In the genomic region with DNA sequence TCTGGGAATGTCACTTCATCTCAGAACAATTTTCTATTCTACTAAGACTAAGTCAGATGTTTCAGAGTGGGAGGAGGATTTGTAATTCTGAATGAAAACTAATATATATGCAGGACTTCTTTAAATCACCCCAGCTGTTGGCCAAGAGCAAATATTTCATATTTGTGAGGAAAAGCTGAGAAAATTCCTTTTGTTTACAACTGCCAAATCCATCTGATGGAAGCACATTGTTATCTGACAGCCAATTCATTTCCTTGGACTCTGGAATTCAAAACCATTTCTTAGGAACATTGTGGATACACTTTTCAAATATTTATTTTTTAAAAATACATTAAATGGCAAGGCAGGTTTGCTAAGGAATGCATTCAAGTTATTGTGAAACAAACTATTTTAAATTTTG, we compare ENCODE assay signal across 27 cellular contexts. TPM values are rescaled to one million over a fixed set of nuclear protein-coding genes. Genes with fewer than 3 reads are reported as not detected.
"Had no signal": no experiment of that assay in that cellular context is flagged by ENCODE, and none has a peak within 500 bp of the region (broad histone marks: within the 10 kb centered on the region; RNA-seq: fewer than 3 reads in every experiment).

No MANE protein-coding gene starts in this region.

- H3K27me3 ChIP-seq: foreskin keratinocyte, right atrium auricular region, thyroid gland had no signal

- H3K27ac Mint-ChIP-seq: activated naive CD4-positive, alpha-beta T cell treated with anti-CD3 and anti-CD28 coated beads, Interleukin-2, amount 10 ng/mL, durations not matched to agents 7 days and 5 days; activated naive CD8-positive, alpha-beta T cell treated with anti-CD3 and anti-CD28 coated beads, Interleukin-2, amount 10 ng/mL, durations not matched to agents 7 days and 5 days; activated T-helper 1 cell treated with anti-CD3 and anti-CD28 coated beads, Interleukin-12 subunit alpha, Interleukin-12 subunit beta, Interleukin-2, Interleukin-4 antibody, amounts not matched to agents 30 ng/mL and 10 ng/mL and 1 ng/mL, durations not matched to agents 14 hours and 24 hours and 36 hours; immature natural killer cell; memory B cell; naive thymus-derived CD8-positive, alpha-beta T cell; stimulated activated naive B cell treated with anti-CD40 and anti-IgM and Interleukin-4, amounts not matched to agents 10 μg/mL and 1 μg/mL and 100 μg/mL, for 72 hours had no signal

- H3K36me3 Mint-ChIP-seq: activated naive CD4-positive, alpha-beta T cell treated with anti-CD3 and anti-CD28 coated beads, Interleukin-2, amount 10 ng/mL, durations not matched to agents 7 days and 5 days; activated naive CD8-positive, alpha-beta T cell treated with anti-CD3 and anti-CD28 coated beads, Interleukin-2, amount 10 ng/mL, durations not matched to agents 7 days and 5 days; memory B cell; stimulated activated naive B cell treated with anti-CD40 and anti-IgM and Interleukin-4, amounts not matched to agents 10 μg/mL and 1 μg/mL and 100 μg/mL, for 72 hours had no signal

- DNase-seq: activated CD4-positive, alpha-beta T cell treated with anti-CD3 and anti-CD28 coated beads for 4 hours; activated CD4-positive, alpha-beta T cell treated with anti-CD3 and anti-CD28 coated beads, Interleukin-2, amount 50 U/mL, for 4 hours; activated CD4-positive, CD25-positive, alpha-beta regulatory T cell; activated gamma-delta T cell; activated naive CD4-positive, alpha-beta T cell treated with anti-CD3 and anti-CD28 coated beads, Interleukin-2, amount 10 ng/mL, durations not matched to agents 7 days and 5 days; activated naive CD8-positive, alpha-beta T cell treated with anti-CD3 and anti-CD28 coated beads, Interleukin-2, amount 10 ng/mL, durations not matched to agents 7 days and 5 days; activated T-cell treated with anti-CD3 and anti-CD28 coated beads, Interleukin-2, amount 50 U/mL, for 1 hour; amygdala; effector CD8-positive, alpha-beta T cell; erythroblast; foreskin keratinocyte; heart left ventricle; hypothalamus; immature natural killer cell; naive thymus-derived CD8-positive, alpha-beta T cell; nucleus accumbens; stimulated activated CD4-positive, alpha-beta T cell treated with anti-CD3 and anti-CD28 coated beads, Interleukin-15, amount 100 ng/mL, for 24 hours; stimulated activated CD4-positive, alpha-beta T cell treated with anti-CD3 and anti-CD28 coated beads, Interleukin-2, amount 100 ng/mL, for 24 hours; stimulated activated naive B cell treated with anti-CD40 and anti-IgM and Interleukin-4, amounts not matched to agents 10 μg/mL and 1 μg/mL and 100 μg/mL, for 72 hours; stomach; thyroid gland; upper lobe of left lung had no signal

- H3K36me3 ChIP-seq: stomach, thyroid gland, upper lobe of left lung had no signal

- H3K27ac ChIP-seq: foreskin keratinocyte, heart left ventricle, right atrium auricular region, stomach, thyroid gland, upper lobe of left lung had no signal

- H3K4me3 Mint-ChIP-seq: activated naive CD4-positive, alpha-beta T cell treated with anti-CD3 and anti-CD28 coated beads, Interleukin-2, amount 10 ng/mL, durations not matched to agents 7 days and 5 days; activated naive CD8-positive, alpha-beta T cell treated with anti-CD3 and anti-CD28 coated beads, Interleukin-2, amount 10 ng/mL, durations not matched to agents 7 days and 5 days; activated T-helper 1 cell treated with anti-CD3 and anti-CD28 coated beads, Interleukin-12 subunit alpha, Interleukin-12 subunit beta, Interleukin-2, Interleukin-4 antibody, amounts not matched to agents 30 ng/mL and 10 ng/mL and 1 ng/mL, durations not matched to agents 14 hours and 24 hours and 36 hours; immature natural killer cell; memory B cell; naive thymus-derived CD8-positive, alpha-beta T cell; neural crest cell; stimulated activated naive B cell treated with anti-CD40 and anti-IgM and Interleukin-4, amounts not matched to agents 10 μg/mL and 1 μg/mL and 100 μg/mL, for 72 hours had no signal

- H3K4me3 ChIP-seq: heart left ventricle, right atrium auricular region, stomach, thyroid gland, upper lobe of left lung had no signal

- ATAC-seq: foreskin keratinocyte; heart left ventricle; naive thymus-derived CD8-positive, alpha-beta T cell; stimulated activated naive B cell treated with anti-CD40 and anti-IgM and Interleukin-4, amounts not matched to agents 10 μg/mL and 1 μg/mL and 100 μg/mL, for 72 hours had no signal

- H3K4me1 Mint-ChIP-seq: activated naive CD4-positive, alpha-beta T cell treated with anti-CD3 and anti-CD28 coated beads, Interleukin-2, amount 10 ng/mL, durations not matched to agents 7 days and 5 days; activated naive CD8-positive, alpha-beta T cell treated with anti-CD3 and anti-CD28 coated beads, Interleukin-2, amount 10 ng/mL, durations not matched to agents 7 days and 5 days; immature natural killer cell had no signal

- H3K9me3 ChIP-seq: heart left ventricle, right atrium auricular region, stomach, thyroid gland, upper lobe of left lung had no signal

- H3K9me3 Mint-ChIP-seq: activated T-helper 1 cell treated with anti-CD3 and anti-CD28 coated beads, Interleukin-12 subunit alpha, Interleukin-12 subunit beta, Interleukin-2, Interleukin-4 antibody, amounts not matched to agents 30 ng/mL and 10 ng/mL and 1 ng/mL, durations not matched to agents 14 hours and 24 hours and 36 hours; memory B cell; neural crest cell; stimulated activated naive B cell treated with anti-CD40 and anti-IgM and Interleukin-4, amounts not matched to agents 10 μg/mL and 1 μg/mL and 100 μg/mL, for 72 hours had no signal

RNA-seq across cellular contexts. Expression of gene SLIT2, which starts 8.0 kb away (rescaled TPM):
- total RNA-seq: activated naive CD8-positive, alpha-beta T cell treated with anti-CD3 and anti-CD28 coated beads, Interleukin-2, amount 10 ng/mL, durations not matched to agents 7 days and 5 days; naive thymus-derived CD8-positive, alpha-beta T cell; T-helper 1 cell treated with Interleukin-12 subunit alpha and Interleukin-12 subunit beta and Interleukin-4 antibody, amounts not matched to agents 30 ng/mL and 1 ng/mL, for 36 hours had no signal
- polyA plus RNA-seq: immature natural killer cell; naive thymus-derived CD8-positive, alpha-beta T cell had no signal
